Comparison of ENCODE assay signal across 8 cellular contexts in the genomic region with DNA sequence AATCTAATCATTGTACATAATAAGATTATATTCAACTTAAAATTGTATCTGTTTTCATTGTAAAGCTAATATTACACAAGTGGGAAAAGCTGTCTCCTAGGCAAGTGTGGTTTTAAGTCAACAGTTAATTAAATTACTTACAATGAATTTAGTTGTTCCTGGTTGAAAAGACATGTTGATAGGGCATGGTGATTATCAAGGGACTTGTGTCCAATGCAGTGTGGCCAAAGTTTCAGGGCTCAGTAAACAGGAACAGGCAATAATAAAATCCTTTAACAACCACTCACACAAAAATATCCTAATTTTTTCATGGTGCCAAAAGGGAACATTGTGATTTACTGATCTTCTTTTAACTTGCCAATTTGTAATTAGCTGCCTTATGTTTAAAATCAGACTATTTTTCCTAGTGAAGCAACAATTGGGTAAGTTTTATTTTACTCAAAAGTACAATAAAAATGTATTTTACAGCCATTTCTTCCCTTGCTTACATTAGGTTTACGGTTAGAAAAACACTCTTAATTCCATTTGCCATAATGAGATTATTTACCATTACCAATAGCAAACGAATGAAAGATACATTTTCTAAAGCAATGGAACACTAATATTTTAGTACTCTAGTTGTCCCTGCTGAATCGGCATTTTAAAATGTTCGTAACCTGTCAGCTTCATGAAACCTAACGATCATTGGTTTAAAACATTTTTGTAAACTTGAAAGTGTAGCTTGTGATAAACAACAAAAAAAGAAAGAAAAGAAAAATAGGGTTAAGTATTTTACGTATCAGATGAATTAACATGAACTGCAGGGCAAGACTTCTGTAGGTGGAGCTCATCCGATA. TPM values are rescaled to one million over a fixed set of nuclear protein-coding genes. Genes with fewer than 3 reads are reported as not detected.
DNase-seq lines count a peak whose midpoint lies in the region; ATAC-seq and TF ChIP-seq lines count a peak whose summit lies in the region.

No MANE protein-coding gene starts in this region.

- H3K4me1 ChIP-seq in heart right ventricle, result peaks cover 0 to 28% (median 19%) of the 10 kb centered on the region in 9 donors
- H3K4me1 ChIP-seq in adipocyte (ENCODE audit: control insufficient read depth, insufficient read depth, low read length), result peaks cover 6% of the 10 kb centered on the region
- peaks cover 19% of the 10 kb centered on the region for H3K4me1 ChIP-seq in lower lobe of right lung

- intact Hi-C loops in heart right ventricle (cut with DNase I), result loop anchor here (1.0 to 10.0 kb wide), 18 partner anchors 33 to 197 kb away; partner anchors contain the start of gene RAD52 (in 3 of the 10)
- intact Hi-C loops in cardiac septum (cut with DNase I), result loop anchor here (1.0 to 10.0 kb wide), 4 partner anchors 62 to 844 kb away; partner anchors contain the start of gene FBXL14
- intact Hi-C loops in lower lobe of right lung (cut with DNase I), result loop anchor here (10.0 kb wide), 1 partner anchor 176 kb away; no protein-coding TSS in a partner anchor

- H3K27ac ChIP-seq in heart right ventricle, result peak overlapping the region; percentile 81 to 99 (median 98)
- H3K27ac ChIP-seq in lower lobe of right lung, result peak overlapping the region; percentile 79

- no peak for TF ChIP-seq CTCF in heart right ventricle (IDR thresholded peaks at IDR 0.05)
- TF ChIP-seq CTCF in lower lobe of right lung (IDR thresholded peaks at IDR 0.05), result no peak
- TF ChIP-seq CTCF in GM13977 (IDR thresholded peaks at IDR 0.05; ENCODE audit: extremely low read depth, insufficient read depth, missing control alignments), result no peak

- in situ Hi-C loops in GM13977 (cut with MboI; ENCODE audit: low pct_unique_long_range_greater_than_20kb, low sequenced_read_pairs, unreplicated experiment), result no loop called here

- no peak for DNase-seq in heart right ventricle
- no peak for DNase-seq in cardiac septum (ENCODE audit: low spot score)
- peak; percentile 6 for DNase-seq in adipocyte (ENCODE audit: low read depth)
- DNase-seq in lower lobe of right lung, result no peak
- no peak for DNase-seq in 8988T
- no peak for DNase-seq in GM13977 (ENCODE audit: low spot score)

- no peak for ATAC-seq in heart right ventricle
- ATAC-seq in lower lobe of right lung, result no peak
- ATAC-seq in GM19395 (IDR thresholded peaks at IDR 0.05; ENCODE audit: unreplicated experiment), result no peak
- no peak for ATAC-seq in HG03280 (IDR thresholded peaks at IDR 0.05; ENCODE audit: unreplicated experiment)

- H3K36me3 ChIP-seq in heart right ventricle (no peaks in the 10 kb centered on the region), adipocyte (ENCODE audit: control insufficient read depth, insufficient read depth, low read length, severe bottlenecking) (no peaks in the 10 kb centered on the region), lower lobe of right lung (no peaks in the 10 kb centered on the region)

- peak overlapping the region; percentile 83 for H3K9ac ChIP-seq in adipocyte (ENCODE audit: low read length)

- WGBS in heart right ventricle, 2 donors, result 6 to 8% methylated on average over 7 of the region's 7 CpGs

- H3K9me3 ChIP-seq in heart right ventricle (no peaks in the 10 kb centered on the region), adipocyte (ENCODE audit: control insufficient read depth, low read length) (no peaks in the 10 kb centered on the region), lower lobe of right lung (no peaks in the 10 kb centered on the region)

- H3K4me3 ChIP-seq in heart right ventricle, result peak overlapping the region in 9 of 10 donors; percentile 80 to 94 (median 86)
- H3K4me3 ChIP-seq in adipocyte (ENCODE audit: low read length), result peak overlapping the region; percentile 83
- H3K4me3 ChIP-seq in lower lobe of right lung, result peak overlapping the region; percentile 87

- H3K27me3 ChIP-seq in heart right ventricle (no peaks in the 10 kb centered on the region), adipocyte (replicated peaks; ENCODE audit: control insufficient read depth, insufficient read depth, low read length) (no peaks in the 10 kb centered on the region), lower lobe of right lung (ENCODE audit: low read depth) (no peaks in the 10 kb centered on the region)

RNA-seq across cellular contexts. Expression of gene WNK1, which starts 1.8 kb away (rescaled TPM):
- total RNA-seq in heart right ventricle (100 to 1,000 TPM; 280 to 408 (median 326) TPM), cardiac septum (227 TPM), lower lobe of right lung (206 TPM)
- 10 to 100 TPM; 43.5 to 70.9 TPM for polyA plus RNA-seq in heart right ventricle
